8 cellular contexts compared by ENCODE assay signal in genomic region chr14:21723431-21724045, GRCh38. TPM values are rescaled to one million over a fixed set of nuclear protein-coding genes. Genes with fewer than 3 reads are reported as not detected.
A peak's percentile ranks its signal among the peaks of the same experiment; 100 is the strongest.
DNase-seq lines count a peak whose midpoint lies in the region; ATAC-seq and TF ChIP-seq lines count a peak whose summit lies in the region.

No MANE protein-coding gene starts in this region.

- ATAC-seq in aorta (ENCODE audit: low FRiP score) (peak; percentile 33), GM18868 (IDR thresholded peaks at IDR 0.05; ENCODE audit: unreplicated experiment) (no peak), HG03565 (IDR thresholded peaks at IDR 0.05; ENCODE audit: unreplicated experiment) (no peak)

- H3K9me3 ChIP-seq in aorta (ENCODE audit: control insufficient read depth, low read length) = no peaks in the 10 kb centered on the region

- H3K27me3 ChIP-seq in aorta (ENCODE audit: control insufficient read depth in 1 of 2, insufficient read depth in 2 of 2, low read length in 1 of 2) = peaks cover 0 to 2% of the 10 kb centered on the region in 2 donors

- H3K9me3 Mint-ChIP-seq in glutamatergic neuron (ENCODE audit: unreplicated experiment) = no peaks in the 10 kb centered on the region

- H3K4me3 Mint-ChIP-seq in glutamatergic neuron (ENCODE audit: unreplicated experiment) = no peak overlapping the region

- no peak overlapping the region for H3K4me3 ChIP-seq in aorta (ENCODE audit: low read length in 2 of 2)

- intact Hi-C loops in aorta (cut with DNase I) = no loop called here

- no peaks in the 10 kb centered on the region for H3K36me3 Mint-ChIP-seq in glutamatergic neuron (ENCODE audit: unreplicated experiment)

- DNase-seq in D341Med (ENCODE audit: low spot score) = peak; percentile 65
- DNase-seq in HuH-7 (ENCODE audit: low spot score) = peak; percentile 54
- DNase-seq in UCSD-AML1 (lab: John Stamatoyannopoulos, UW; ENCODE audit: unreplicated experiment) = peak; percentile 28
- DNase-seq in glutamatergic neuron = peak; percentile 73
- DNase-seq in aorta = no peak
- DNase-seq in ureter (ENCODE audit: low spot score) = no peak

- no peaks in the 10 kb centered on the region for H3K4me1 ChIP-seq in aorta (ENCODE audit: control insufficient read depth in 1 of 2, insufficient read depth in 2 of 2, low read length in 2 of 2)

- no peak overlapping the region for H3K27ac ChIP-seq in aorta (ENCODE audit: low read depth in 1 of 2, low read length in 2 of 2)

- H3K36me3 ChIP-seq in aorta (ENCODE audit: control insufficient read depth in 1 of 2, insufficient read depth in 2 of 2, low read length in 1 of 2) = no peaks in the 10 kb centered on the region

- H3K4me1 Mint-ChIP-seq in glutamatergic neuron (ENCODE audit: low read depth, unreplicated experiment) = no peaks in the 10 kb centered on the region

- H3K27ac Mint-ChIP-seq in glutamatergic neuron (ENCODE audit: unreplicated experiment) = no peak overlapping the region

- H3K27me3 Mint-ChIP-seq in glutamatergic neuron (ENCODE audit: unreplicated experiment) = no peaks in the 10 kb centered on the region

- 49 to 52% methylated on average over 14 of the region's 14 CpGs for WGBS in aorta, 2 donors

- peak; percentile 63 for TF ChIP-seq CTCF in glutamatergic neuron (IDR thresholded peaks at IDR 0.05; ENCODE audit: partially characterized antibody, unreplicated experiment)

RNA-seq across cellular contexts. Expression of gene OR4E1, which starts 49.9 kb away (rescaled TPM):
- total RNA-seq in glutamatergic neuron (ENCODE audit: unreplicated experiment) (not detected), aorta (not detected), ureter (not detected)
- polyA plus RNA-seq in aorta = not detected

Comparison
In these comparisons a context has a peak if more than half of its experiments do, and no peak if none do; other contexts are left out.
1. DNase-seq: peak in D341Med (single experiment), HuH-7 (single experiment), UCSD-AML1 (single experiment) and glutamatergic neuron (single experiment); none in aorta (0 of 2) and ureter (single experiment).